9 cellular contexts compared by ENCODE assay signal in genomic region chr6:119133400-119133799, GRCh38. TPM values are rescaled to one million over a fixed set of nuclear protein-coding genes. Genes with fewer than 3 reads are reported as not detected.
"Had no signal": no experiment of that assay in that cellular context is flagged by ENCODE, and none has a peak within 500 bp of the region (broad histone marks: within the 10 kb centered on the region; RNA-seq: fewer than 3 reads in every experiment).

No MANE protein-coding gene starts in this region.

- DNase-seq: H7, HFFc6, IMR-90, KBM-7 had no signal

- H3K9me3 Mint-ChIP-seq: GM23338, HFFc6 had no signal

- H3K27ac ChIP-seq: HL-60, KMS-11 had no signal

- H3K4me3 Mint-ChIP-seq: GM23338, HFFc6 had no signal

- H2AFZ ChIP-seq: GM23338 had no signal

- ATAC-seq: GM23338, HCT116 had no signal

- H3K36me3 ChIP-seq: HAP-1 had no signal

- H3K4me2 ChIP-seq: GM23338, KMS-11 had no signal

- H3K27ac Mint-ChIP-seq: GM23338, HFFc6 had no signal

- H3K9me3 ChIP-seq: HAP-1 had no signal

- H3K9ac ChIP-seq: KMS-11 had no signal

- H3K4me3 ChIP-seq: GM23338, HAP-1 had no signal

RNA-seq across cellular contexts. Expression of gene FAM184A, which starts 54.9 kb away (rescaled TPM):
- total RNA-seq: HFFc6, IMR-90 had no signal
